ENCODE assay signal across 1 cellular context in genomic region chr1:115426271-115426771, GRCh38.
TF ChIP-seq lines count a peak whose summit lies in the region.

No MANE protein-coding gene starts in this region.

TF ChIP-seq in IMR-90, 13 proteins besides CTCF, POLR2A, EP300 and RAD21 (continued from another document):
- no peak for TF ChIP-seq FOS (IDR thresholded peaks at IDR 0.05; ENCODE audit: low read depth, low read length)
- TF ChIP-seq RFX5 (IDR thresholded peaks at IDR 0.05; ENCODE audit: low read depth, low read length): no peak
- peak; percentile 90 for TF ChIP-seq MAFK (IDR thresholded peaks at IDR 0.05; ENCODE audit: low read depth, low read length)
- TF ChIP-seq, protein P1, sequence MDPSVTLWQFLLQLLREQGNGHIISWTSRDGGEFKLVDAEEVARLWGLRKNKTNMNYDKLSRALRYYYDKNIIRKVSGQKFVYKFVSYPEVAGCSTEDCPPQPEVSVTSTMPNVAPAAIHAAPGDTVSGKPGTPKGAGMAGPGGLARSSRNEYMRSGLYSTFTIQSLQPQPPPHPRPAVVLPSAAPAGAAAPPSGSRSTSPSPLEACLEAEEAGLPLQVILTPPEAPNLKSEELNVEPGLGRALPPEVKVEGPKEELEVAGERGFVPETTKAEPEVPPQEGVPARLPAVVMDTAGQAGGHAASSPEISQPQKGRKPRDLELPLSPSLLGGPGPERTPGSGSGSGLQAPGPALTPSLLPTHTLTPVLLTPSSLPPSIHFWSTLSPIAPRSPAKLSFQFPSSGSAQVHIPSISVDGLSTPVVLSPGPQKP (IDR thresholded peaks at IDR 0.05; ENCODE audit: borderline replicate concordance, low read depth, low read length): no peak
- TF ChIP-seq NFE2L2 (IDR thresholded peaks at IDR 0.05; ENCODE audit: low read depth, low read length): peak; percentile 91
- peak; percentile 1; the same call in 1 of the 2 replicates for TF ChIP-seq CEBPB (IDR thresholded peaks at IDR 0.05; ENCODE audit: low read depth, low read length)
- no peak for TF ChIP-seq SMC3 (IDR thresholded peaks at IDR 0.05; ENCODE audit: low read depth, low read length)
- no peak for TF ChIP-seq MAZ (IDR thresholded peaks at IDR 0.05; ENCODE audit: borderline replicate concordance, low read depth, low read length)
TF ChIP-seq in IMR-90: peak in this region for 5.
